In genomic region chr4:184807797-184808718, GRCh38 we compare ENCODE assay signal across 8 cellular contexts. TPM values are rescaled to one million over a fixed set of nuclear protein-coding genes. Genes with fewer than 3 reads are reported as not detected.
DNase-seq lines count a peak whose midpoint lies in the region; ATAC-seq, FAIRE-seq and TF ChIP-seq lines count a peak whose summit lies in the region.

No MANE protein-coding gene starts in this region.

- H3K9me3 ChIP-seq in mammary epithelial cell (replicated peaks; ENCODE audit: insufficient read depth, low read length) = no peaks in the 10 kb centered on the region
- no peaks in the 10 kb centered on the region for H3K9me3 ChIP-seq in HepG2 (ENCODE audit: low read length)
- no peaks in the 10 kb centered on the region for H3K9me3 ChIP-seq in ovary

- no peak for TF ChIP-seq CTCF in mammary epithelial cell (conservative IDR thresholded peaks at IDR 0.05 in 1 of 2, IDR thresholded peaks at IDR 0.05 in 1 of 2; ENCODE audit: extremely low read depth in 1 of 2, insufficient read depth in 1 of 2, low read depth in 1 of 2, low read length in 2 of 2)
- TF ChIP-seq CTCF in HepG2 (CRISPR knock-in tag; IDR thresholded peaks at IDR 0.05) = peak; percentile 36; the same call in 1 of the 2 replicates
- TF ChIP-seq CTCF in ovary (IDR thresholded peaks at IDR 0.05) = no peak

- H3K36me3 ChIP-seq in ACC112 (ENCODE audit: insufficient read depth, low read length) (no peaks in the 10 kb centered on the region), mammary epithelial cell (ENCODE audit: insufficient read depth, low read length) (no peaks in the 10 kb centered on the region), HepG2 (replicated peaks in 1 of 2; ENCODE audit: control insufficient read depth in 1 of 2, insufficient read depth in 2 of 2, low read length in 2 of 2) (peaks cover 0 to 1% of the 10 kb centered on the region in 2 experiments; a peak in 1 of 5 replicates), ovary (no peaks in the 10 kb centered on the region)

- CTCF ChIA-PET in mammary epithelial cell (lab: Charles Lee; ENCODE audit: low non-redundant PET) = no interaction called here
- CTCF ChIA-PET in HepG2 (lab: Yijun Ruan, JAX; ENCODE audit: low intra/inter-chr PET ratio, low total read pairs) = no interaction called here

- TF ChIP-seq POLR2A in HepG2 (IDR thresholded peaks at IDR 0.05; ENCODE audit: insufficient read depth in 1 of 2, low read depth in 2 of 2, low read length in 2 of 2) (no peak), ovary (IDR thresholded peaks at IDR 0.05) (no peak)

- H3K79me2 ChIP-seq in ACC112 (ENCODE audit: control insufficient read depth, insufficient read depth, low read length, unreplicated experiment) = peaks cover 47% of the 10 kb centered on the region
- H3K79me2 ChIP-seq in mammary epithelial cell (ENCODE audit: insufficient read depth, low read length) = peaks cover 61% of the 10 kb centered on the region
- peaks cover 10% of the 10 kb centered on the region for H3K79me2 ChIP-seq in HepG2 (ENCODE audit: insufficient read depth, low read length)

- H3K27me3 ChIP-seq in ACC112 (ENCODE audit: insufficient read depth, low read length) = no peaks in the 10 kb centered on the region
- H3K27me3 ChIP-seq in mammary epithelial cell (ENCODE audit: insufficient read depth, low read length) = no peaks in the 10 kb centered on the region
- no peaks in the 10 kb centered on the region for H3K27me3 ChIP-seq in HepG2 (ENCODE audit: control insufficient read depth in 1 of 2, insufficient read depth in 2 of 2, low read length in 2 of 2)
- H3K27me3 ChIP-seq in ovary = no peaks in the 10 kb centered on the region

- DNase-seq in NCI-H1092 treated with DMSO at 0.1 percent for 48 hours (lab: John Stamatoyannopoulos, UW) (peak; percentile 88), mammary epithelial cell (peak; percentile 68), HepG2 (ENCODE audit: low spot score) (peak; percentile 85), MV-4-11 (lab: John Stamatoyannopoulos, UW) (no peak), ovary (no peak)

- ATAC-seq in HepG2 (peak; percentile 78), HG02759 (IDR thresholded peaks at IDR 0.05; ENCODE audit: unreplicated experiment) (no peak), GM18909 (IDR thresholded peaks at IDR 0.05; ENCODE audit: poor library complexity, unreplicated experiment) (no peak)

- dilution Hi-C loops in mammary epithelial cell (cut with HindIII; ENCODE audit: low sequenced_read_pairs) = loop anchor here (5.0 kb wide), 1 partner anchor 61 kb away; no protein-coding TSS in a partner anchor

- POLR2A ChIA-PET in HepG2 (lab: Yijun Ruan, JAX) = interaction anchor here (1.1 to 2.3 kb wide), 4 partner anchors 13 to 89 kb away, joined by 4 to 6 read pairs (median 4); partner anchors contain the start of gene CENPU

- WGBS in mammary epithelial cell (ENCODE audit: low coverage, missing lambda C conversion rate) = 19% methylated on average over 8 of the region's 9 CpGs
- WGBS in HepG2 (ENCODE audit: low lambda C conversion rate) = 13% methylated on average over 8 of the region's 9 CpGs
- WGBS in ovary, 3 donors = 61 to 68% (median 66%) methylated on average over 9 of the region's 9 CpGs

- no TSS peak for BruUV-seq in mammary epithelial cell (replicated peaks; lab: Mats Ljungman, UMichigan)
- no TSS peak for BruUV-seq in HepG2 (replicated peaks; lab: Mats Ljungman, UMichigan)

- peak overlapping the region; percentile 27 for H3K4me3 ChIP-seq in ACC112 (ENCODE audit: low read depth, low read length)
- no peak overlapping the region for H3K4me3 ChIP-seq in mammary epithelial cell (replicated peaks in 1 of 3; ENCODE audit: insufficient read depth in 1 of 3, low read depth in 2 of 3, low read length in 3 of 3)
- H3K4me3 ChIP-seq in HepG2 (replicated peaks in 1 of 3; ENCODE audit: insufficient read depth in 1 of 3, low read depth in 2 of 3, low read length in 3 of 3) = 0 out of 6 replicates have a peak overlapping the region, but pooled peaks of 1 of the 3 experiments have one; percentile 14
- H3K4me3 ChIP-seq in ovary = no peak overlapping the region

- no peak for TF ChIP-seq RAD21 in HepG2 (CRISPR knock-in tag; IDR thresholded peaks at IDR 0.05)

- H2AFZ ChIP-seq in ACC112 (ENCODE audit: low read length, unreplicated experiment) (no peak overlapping the region), mammary epithelial cell (ENCODE audit: low read depth, low read length) (no peak overlapping the region), HepG2 (ENCODE audit: low read length) (no peak overlapping the region)

- H3K27ac ChIP-seq in ACC112 (ENCODE audit: low read depth, low read length) (peak overlapping the region; percentile 35), mammary epithelial cell (ENCODE audit: insufficient read depth, low read depth, low read length) (no peak overlapping the region), HepG2 (ENCODE audit: extremely low read length, insufficient read depth, low read length) (peak overlapping the region; percentile 5), ovary (no peak overlapping the region)

- H4K20me1 ChIP-seq in mammary epithelial cell (ENCODE audit: insufficient read depth, low read length) (no peaks in the 10 kb centered on the region), HepG2 (ENCODE audit: insufficient read depth, low read length) (no peaks in the 10 kb centered on the region)

- TF ChIP-seq EP300 in HepG2 (IDR thresholded peaks at IDR 0.05; ENCODE audit: low read depth in 2 of 2, low read length in 2 of 2) (peak; percentile 41 to 74; a peak in 2 of 4 replicates), HepG2 (CRISPR knock-in tag; IDR thresholded peaks at IDR 0.05; ENCODE audit: borderline replicate concordance) (peak; percentile 77), ovary (IDR thresholded peaks at IDR 0.05) (no peak)

- FAIRE-seq in HepG2 (lab: Jason Lieb, UNC) = peak; percentile 30

- peaks cover 44% of the 10 kb centered on the region for H3K4me1 ChIP-seq in ACC112 (ENCODE audit: control insufficient read depth, insufficient read depth, low read length, unreplicated experiment)
- H3K4me1 ChIP-seq in mammary epithelial cell (ENCODE audit: insufficient read depth, low read length) = peaks cover 40% of the 10 kb centered on the region
- peaks cover 72% of the 10 kb centered on the region for H3K4me1 ChIP-seq in HepG2 (ENCODE audit: insufficient read depth, low read length)
- peaks cover 6% of the 10 kb centered on the region for H3K4me1 ChIP-seq in ovary (ENCODE audit: insufficient read depth)

- in situ Hi-C loops in mammary epithelial cell (cut with MboI; ENCODE audit: low sequenced_read_pairs in 2 of 2) (no loop called here), HepG2 (cut with HindIII; ENCODE audit: extremely low pct_ligation_motif_present, low pct_unique_long_range_greater_than_20kb) (no loop called here)

- intact Hi-C loops in mammary epithelial cell (cut with micrococcal nuclease) = no loop called here
- intact Hi-C loops in HepG2 (cut with micrococcal nuclease; ENCODE audit: unreplicated experiment) = loop anchor here (1.0 to 10.0 kb wide), 2 partner anchors 30 to 177 kb away; no protein-coding TSS in a partner anchor
- intact Hi-C loops in ovary (cut with DNase I) = no loop called here

- H3K4me2 ChIP-seq in mammary epithelial cell (ENCODE audit: insufficient read depth, low read depth, low read length) (peak overlapping the region; percentile 22), HepG2 (ENCODE audit: low read depth, low read length) (peak overlapping the region; percentile 60)

- H3K9ac ChIP-seq in mammary epithelial cell (ENCODE audit: insufficient read depth, low read length) = no peak overlapping the region
- H3K9ac ChIP-seq in HepG2 (ENCODE audit: insufficient read depth, low read depth, low read length) = peak overlapping the region; percentile 23

TF ChIP-seq in HepG2, 621 proteins besides CTCF, POLR2A, EP300 and RAD21 (continues in another document):
- TF ChIP-seq THAP7 (CRISPR knock-in tag; IDR thresholded peaks at IDR 0.05) = no peak
- no peak for TF ChIP-seq ZNF792 (CRISPR knock-in tag; IDR thresholded peaks at IDR 0.05)
- no peak for TF ChIP-seq ARHGAP35 (CRISPR knock-in tag; IDR thresholded peaks at IDR 0.05; ENCODE audit: borderline replicate concordance)
- TF ChIP-seq SSRP1 (CRISPR knock-in tag; IDR thresholded peaks at IDR 0.05) = peak; percentile 63; the same call in 1 of the 2 replicates

RNA-seq across cellular contexts. Expression of gene ACSL1, which starts 17.7 kb away (rescaled TPM):
- total RNA-seq in mammary epithelial cell (100 to 1,000 TPM in 1 of 2 donors, 10 to 100 TPM in 1; 28.9 to 126 TPM), HepG2 (2016; rRNA removed; fragmentation: Illumina TruSeq; extraction: Trizol) (29.8 and 38.2 TPM in 2 replicates), ovary (10 to 100 TPM; 12.0 to 47.9 (median 19.8) TPM)
- polyA plus RNA-seq in mammary epithelial cell (27.6 TPM), HepG2 (2011; rRNA removed) (10.0 and 14.3 TPM in 2 replicates), ovary (10 to 100 TPM; 12.8 to 41.5 TPM)
- 45.5 TPM for polyA minus RNA-seq in mammary epithelial cell
- total RNA-seq in HepG2 (2016; cell fraction: cytosol; rRNA removed; fragmentation: Illumina TruSeq; extraction: Trizol; ENCODE audit: low read depth) = 5.1 and 5.5 TPM in 2 replicates
- 27.7 and 32.5 TPM in 2 replicates for total RNA-seq in HepG2 (2016; cell fraction: insoluble cytoplasmic fraction; rRNA removed; fragmentation: Illumina TruSeq; extraction: Trizol)
- total RNA-seq in HepG2 (2016; cell fraction: membrane; rRNA removed; fragmentation: Illumina TruSeq; extraction: Trizol) = 15.6 and 17.1 TPM in 2 replicates
- 33.0 and 35.9 TPM in 2 replicates for total RNA-seq in HepG2 (2016; cell fraction: nucleus; rRNA removed; fragmentation: Illumina TruSeq; extraction: Trizol)
- 5.5 and 11.2 TPM in 2 replicates for polyA plus RNA-seq in HepG2 (2011; cell fraction: cytosol; rRNA removed)
- polyA plus RNA-seq in HepG2 (2011; cell fraction: nucleus; rRNA removed) = 10.0 and 18.6 TPM in 2 replicates
- 8.5 and 20.6 TPM in 2 replicates for polyA plus RNA-seq in HepG2 (2012)
- polyA plus RNA-seq in HepG2 (2016; cell fraction: cytosol; fragmentation: Illumina TruSeq; extraction: Trizol; ENCODE audit: low read depth) = 3.5 and 4.7 TPM in 2 replicates
- polyA plus RNA-seq in HepG2 (2016; cell fraction: insoluble cytoplasmic fraction; fragmentation: Illumina TruSeq; extraction: Trizol; ENCODE audit: low read depth) = 31.0 and 31.7 TPM in 2 replicates
- polyA plus RNA-seq in HepG2 (2016; cell fraction: membrane; fragmentation: Illumina TruSeq; extraction: Trizol; ENCODE audit: low read depth) = 10.4 and 12.2 TPM in 2 replicates
- 44.4 and 47.7 TPM in 2 replicates for polyA plus RNA-seq in HepG2 (2016; cell fraction: nucleus; fragmentation: Illumina TruSeq; extraction: Trizol; ENCODE audit: insufficient read depth, low read depth)
- polyA minus RNA-seq in HepG2 (2011; rRNA and poly(A)+ RNA removed; ENCODE audit: low replicate concordance) = 14.8 and 18.9 TPM in 2 replicates
- polyA minus RNA-seq in HepG2 (2011; cell fraction: cytosol; rRNA and poly(A)+ RNA removed) = 11.4 and 23.7 TPM in 2 replicates
- 11.5 and 23.1 TPM in 2 replicates for polyA minus RNA-seq in HepG2 (2011; cell fraction: nucleus; rRNA and poly(A)+ RNA removed)

Comparison
In these comparisons a context has a peak if more than half of its experiments do, and no peak if none do; other contexts are left out.
1. H3K27ac ChIP-seq: peak in ACC112 (single experiment) and HepG2 (single experiment); none in mammary epithelial cell (single experiment) and ovary (0 of 2).
2. DNase-seq: peak in NCI-H1092 treated with DMSO at 0.1 percent for 48 hours (single experiment), mammary epithelial cell (single experiment) and HepG2 (single experiment); none in MV-4-11 (single experiment) and ovary (0 of 5).